24 cellular contexts compared by ENCODE assay signal in genomic region chr1:34167091-34167788, GRCh38. TPM values are rescaled to one million over a fixed set of nuclear protein-coding genes. Genes with fewer than 3 reads are reported as not detected.
DNase-seq lines count a peak whose midpoint lies in the region; ATAC-seq, FAIRE-seq and TF ChIP-seq lines count a peak whose summit lies in the region.
"Had no signal": no experiment of that assay in that cellular context is flagged by ENCODE, and none has a peak within 500 bp of the region (broad histone marks: within the 10 kb centered on the region; RNA-seq: fewer than 3 reads in every experiment).

No MANE protein-coding gene starts in this region.

- no peak; the same call in none of the 2 replicates for ATAC-seq in WTC11
- no peak for ATAC-seq in HG02938 (IDR thresholded peaks at IDR 0.05; ENCODE audit: unreplicated experiment)
- ATAC-seq: heart left ventricle, natural killer cell had no signal

- no peaks in the 10 kb centered on the region for H3K9me3 Mint-ChIP-seq in WTC11
- H3K9me3 Mint-ChIP-seq: activated CD4-positive, alpha-beta memory T cell treated with anti-CD3 and anti-CD28 coated beads for 36 hours; activated naive CD4-positive, alpha-beta T cell treated with anti-CD3 and anti-CD28 coated beads for 36 hours; CD4-positive, alpha-beta T cell; natural killer cell; T-helper 1 cell treated with Interleukin-12 subunit alpha and Interleukin-12 subunit beta and Interleukin-4 antibody, amounts not matched to agents 30 μg/mL and 1 μg/mL, for 36 hours had no signal

- peak overlapping the region; percentile 17 for H3K4me3 ChIP-seq in iPS-11a (ENCODE audit: low read depth, low read length)

- no peaks in the 10 kb centered on the region for H3K36me3 Mint-ChIP-seq in WTC11
- H3K36me3 Mint-ChIP-seq: activated CD4-positive, alpha-beta memory T cell treated with anti-CD3 and anti-CD28 coated beads for 36 hours; natural killer cell had no signal

- H3K4me1 Mint-ChIP-seq in WTC11 = peaks cover 38% of the 10 kb centered on the region

- peak; percentile 36 for FAIRE-seq in H54 (lab: Jason Lieb, UNC)
- FAIRE-seq: endometrium had no signal

- CTCF ChIA-PET in WTC11 (lab: Charles Lee) = interaction anchor here (0.6 to 1.8 kb wide), 7 partner anchors 9 to 575 kb away, joined by 3 to 13 read pairs (median 3); partner anchors contain the start of gene C1orf94

- no peak for DNase-seq in H54 (ENCODE audit: insufficient read length, low spot score)
- DNase-seq in WTC11 (ENCODE audit: low spot score) = peak; percentile 16
- peak; percentile 78 for DNase-seq in pons (ENCODE audit: low spot score)
- DNase-seq in activated CD4-positive, alpha-beta T cell treated with anti-CD3 and anti-CD28 coated beads, Interleukin-2, amount 50 U/mL, for 48 hours = no peak
- no peak for DNase-seq in activated CD4-positive, alpha-beta T cell treated with anti-CD3 and anti-CD28 coated beads, Interleukin-2, amount 50 U/mL, for 1 hour
- DNase-seq in HuH-7.5 (ENCODE audit: low spot score) = no peak
- DNase-seq: activated CD4-positive, alpha-beta memory T cell treated with anti-CD3 and anti-CD28 coated beads for 36 hours; activated naive CD4-positive, alpha-beta T cell treated with anti-CD3 and anti-CD28 coated beads for 36 hours; CD4-positive, alpha-beta T cell; Karpas-422; natural killer cell; NCI-H1092; NCI-H2081; NCI-H524 treated with DMSO at 0.1 percent for 48 hours; SHP77; stomach had no signal

- peak overlapping the region; percentile 90 for H3K4me3 Mint-ChIP-seq in WTC11
- H3K4me3 Mint-ChIP-seq: activated CD4-positive, alpha-beta memory T cell treated with anti-CD3 and anti-CD28 coated beads for 36 hours; activated naive CD4-positive, alpha-beta T cell treated with anti-CD3 and anti-CD28 coated beads for 36 hours; CD4-positive, alpha-beta T cell; natural killer cell; T-helper 1 cell treated with Interleukin-12 subunit alpha and Interleukin-12 subunit beta and Interleukin-4 antibody, amounts not matched to agents 30 μg/mL and 1 μg/mL, for 36 hours had no signal

- no peak for TF ChIP-seq POLR2A in H54 (IDR thresholded peaks at IDR 0.05; ENCODE audit: low read depth, low read length)

- no peak for TF ChIP-seq CTCF in WTC11 (IDR thresholded peaks at IDR 0.05)

- H3K27ac Mint-ChIP-seq in WTC11 = peak overlapping the region; percentile 89
- H3K27ac Mint-ChIP-seq: activated CD4-positive, alpha-beta memory T cell treated with anti-CD3 and anti-CD28 coated beads for 36 hours; activated naive CD4-positive, alpha-beta T cell treated with anti-CD3 and anti-CD28 coated beads for 36 hours; CD4-positive, alpha-beta T cell; natural killer cell; progenitor cell of endocrine pancreas; T-helper 1 cell treated with Interleukin-12 subunit alpha and Interleukin-12 subunit beta and Interleukin-4 antibody, amounts not matched to agents 30 μg/mL and 1 μg/mL, for 36 hours had no signal

- no peaks in the 10 kb centered on the region; the same call in none of the 2 replicates for H3K27me3 Mint-ChIP-seq in WTC11 (ENCODE audit: low read depth)

- POLR2A ChIA-PET in WTC11 (lab: Charles Lee) = interaction anchor here (0.6 to 5.0 kb wide), 7 partner anchors 9 to 803 kb away, joined by 3 to 29 read pairs (median 3); partner anchors contain the start of gene C1orf94

TF ChIP-seq in WTC11, 78 proteins besides CTCF, POLR2A, EP300 and RAD21:
- 0 out of 2 replicates have a peak, but pooled peaks have one; percentile 32 for TF ChIP-seq AFF4 (CRISPR knock-in tag; IDR thresholded peaks at IDR 0.05; ENCODE audit: borderline replicate concordance)
- TF ChIP-seq TEAD1 (CRISPR knock-in tag; IDR thresholded peaks at IDR 0.05) = peak; percentile 14; the same call in 1 of the 2 replicates
- peak; percentile 43; the same call in 1 of the 2 replicates for TF ChIP-seq ZNF281 (CRISPR knock-in tag; IDR thresholded peaks at IDR 0.05)
- TF ChIP-seq MAX (CRISPR knock-in tag; IDR thresholded peaks at IDR 0.05) = peak; percentile 56
- TF ChIP-seq ZNF416 (CRISPR knock-in tag; IDR thresholded peaks at IDR 0.05) = no peak
TF ChIP-seq in WTC11: peak in this region for 4.

RNA-seq across cellular contexts. Expression of gene CSMD2, which starts 2.2 kb away (rescaled TPM):
- total RNA-seq in WTC11 (2021) = 13.2 to 14.0 TPM (median 13.9 TPM) in 3 replicates
- total RNA-seq: activated CD4-positive, alpha-beta memory T cell treated with anti-CD3 and anti-CD28 coated beads for 36 hours; activated naive CD4-positive, alpha-beta T cell treated with anti-CD3 and anti-CD28 coated beads for 36 hours; CD4-positive, alpha-beta T cell; natural killer cell had no signal

RNA-seq across cellular contexts. Expression of gene C1orf94, which starts 9.5 kb away (rescaled TPM):
- 5.5 to 6.0 TPM (median 5.5 TPM) in 3 replicates for total RNA-seq in WTC11 (2021)
- total RNA-seq: activated CD4-positive, alpha-beta memory T cell treated with anti-CD3 and anti-CD28 coated beads for 36 hours; activated naive CD4-positive, alpha-beta T cell treated with anti-CD3 and anti-CD28 coated beads for 36 hours; CD4-positive, alpha-beta T cell; heart left ventricle; kidney epithelial cell; natural killer cell; progenitor cell of endocrine pancreas; stomach; vagina had no signal

Comparison
In these comparisons a context has a peak if more than half of its experiments do, and no peak if none do; other contexts are left out.
1. DNase-seq: peak in WTC11 (single experiment) and pons (single experiment); none in H54 (single experiment), activated CD4-positive, alpha-beta T cell treated with anti-CD3 and anti-CD28 coated beads, Interleukin-2, amount 50 U/mL, for 48 hours (0 of 2), activated CD4-positive, alpha-beta T cell treated with anti-CD3 and anti-CD28 coated beads, Interleukin-2, amount 50 U/mL, for 1 hour (single experiment) and HuH-7.5 (single experiment).